In genomic region chr21:30349572-30349971, GRCh38 we compare ENCODE assay signal across 19 cellular contexts. TPM values are rescaled to one million over a fixed set of nuclear protein-coding genes. Genes with fewer than 3 reads are reported as not detected.
"Had no signal": no experiment of that assay in that cellular context is flagged by ENCODE, and none has a peak within 500 bp of the region (broad histone marks: within the 10 kb centered on the region; RNA-seq: fewer than 3 reads in every experiment).

No MANE protein-coding gene starts in this region.

- H3K4me3 ChIP-seq: adrenal gland, mucosa of descending colon, smooth muscle cell had no signal

- H3K4me3 Mint-ChIP-seq: activated CD4-positive, alpha-beta T cell treated with anti-CD3 and anti-CD28 coated beads, Interleukin-2, amount 10 ng/mL, durations not matched to agents 7 days and 5 days; activated naive CD4-positive, alpha-beta T cell treated with anti-CD3 and anti-CD28 coated beads, Interleukin-2, amount 10 ng/mL, durations not matched to agents 7 days and 5 days; central memory CD8-positive, alpha-beta T cell; dendritic cell treated with granulocyte-macrophage colony-stimulating factor and Interleukin-4, amounts not matched to agents 40 ng/mL and 50 ng/mL, for 4 days; naive thymus-derived CD8-positive, alpha-beta T cell; stimulated activated memory B cell treated with anti-CD40 and anti-IgM and Interleukin-4, amounts not matched to agents 10 μg/mL and 1 μg/mL and 100 μg/mL, for 72 hours; WTC11 had no signal

- H3K4me1 ChIP-seq: adrenal gland had no signal

- H3K27ac Mint-ChIP-seq: activated CD4-positive, alpha-beta T cell treated with anti-CD3 and anti-CD28 coated beads, Interleukin-2, amount 10 ng/mL, durations not matched to agents 7 days and 5 days; activated naive CD4-positive, alpha-beta T cell treated with anti-CD3 and anti-CD28 coated beads, Interleukin-2, amount 10 ng/mL, durations not matched to agents 7 days and 5 days; activated T-helper 2 cell treated with anti-CD3 and anti-CD28 coated beads, Interferon-gamma antibody, Interleukin-2, Interleukin-4, amounts not matched to agents 10 μg/mL and 5 μg/mL and 100 μg/mL, durations not matched to agents 14 hours and 24 hours and 36 hours; dendritic cell treated with granulocyte-macrophage colony-stimulating factor and Interleukin-4, amounts not matched to agents 40 ng/mL and 50 ng/mL, for 4 days; naive thymus-derived CD8-positive, alpha-beta T cell; progenitor cell of endocrine pancreas; stimulated activated memory B cell treated with anti-CD40 and anti-IgM and Interleukin-4, amounts not matched to agents 10 μg/mL and 1 μg/mL and 100 μg/mL, for 72 hours; type B pancreatic cell; WTC11 had no signal

- H3K9me3 Mint-ChIP-seq: activated CD4-positive, alpha-beta T cell treated with anti-CD3 and anti-CD28 coated beads, Interleukin-2, amount 10 ng/mL, durations not matched to agents 7 days and 5 days; activated naive CD4-positive, alpha-beta T cell treated with anti-CD3 and anti-CD28 coated beads, Interleukin-2, amount 10 ng/mL, durations not matched to agents 7 days and 5 days; activated T-helper 2 cell treated with anti-CD3 and anti-CD28 coated beads, Interferon-gamma antibody, Interleukin-2, Interleukin-4, amounts not matched to agents 10 μg/mL and 5 μg/mL and 100 μg/mL, durations not matched to agents 14 hours and 24 hours and 36 hours; naive thymus-derived CD8-positive, alpha-beta T cell had no signal

- H3K27me3 Mint-ChIP-seq: central memory CD8-positive, alpha-beta T cell; dendritic cell treated with granulocyte-macrophage colony-stimulating factor and Interleukin-4, amounts not matched to agents 40 ng/mL and 50 ng/mL, for 4 days; progenitor cell of endocrine pancreas; stimulated activated memory B cell treated with anti-CD40 and anti-IgM and Interleukin-4, amounts not matched to agents 10 μg/mL and 1 μg/mL and 100 μg/mL, for 72 hours had no signal

- H3K36me3 Mint-ChIP-seq: activated naive CD4-positive, alpha-beta T cell treated with anti-CD3 and anti-CD28 coated beads, Interleukin-2, amount 10 ng/mL, durations not matched to agents 7 days and 5 days; naive thymus-derived CD8-positive, alpha-beta T cell; stimulated activated memory B cell treated with anti-CD40 and anti-IgM and Interleukin-4, amounts not matched to agents 10 μg/mL and 1 μg/mL and 100 μg/mL, for 72 hours; type B pancreatic cell; WTC11 had no signal

- H3K4me1 Mint-ChIP-seq: activated CD4-positive, alpha-beta T cell treated with anti-CD3 and anti-CD28 coated beads, Interleukin-2, amount 10 ng/mL, durations not matched to agents 7 days and 5 days; activated naive CD4-positive, alpha-beta T cell treated with anti-CD3 and anti-CD28 coated beads, Interleukin-2, amount 10 ng/mL, durations not matched to agents 7 days and 5 days; central memory CD8-positive, alpha-beta T cell; naive thymus-derived CD8-positive, alpha-beta T cell; stimulated activated memory B cell treated with anti-CD40 and anti-IgM and Interleukin-4, amounts not matched to agents 10 μg/mL and 1 μg/mL and 100 μg/mL, for 72 hours had no signal

- ATAC-seq: naive thymus-derived CD8-positive, alpha-beta T cell; right cardiac atrium; stimulated activated memory B cell treated with anti-CD40 and anti-IgM and Interleukin-4, amounts not matched to agents 10 μg/mL and 1 μg/mL and 100 μg/mL, for 72 hours; WTC11 had no signal

- H3K27me3 ChIP-seq: adrenal gland had no signal

- DNase-seq: activated CD4-positive, alpha-beta T cell treated with anti-CD3 and anti-CD28 coated beads, Interleukin-2, amount 10 ng/mL, durations not matched to agents 7 days and 5 days; activated CD8-positive, alpha-beta memory T cell treated with anti-CD3 and anti-CD28 coated beads for 24 hours; activated naive CD4-positive, alpha-beta T cell treated with anti-CD3 and anti-CD28 coated beads, Interleukin-2, amount 10 ng/mL, durations not matched to agents 7 days and 5 days; adrenal gland; hypothalamus; mucosa of descending colon; naive thymus-derived CD8-positive, alpha-beta T cell; right cardiac atrium had no signal

- H3K27ac ChIP-seq: adrenal gland had no signal

- H3K36me3 ChIP-seq: adrenal gland had no signal

- H3K9me3 ChIP-seq: adrenal gland, mucosa of descending colon had no signal

RNA-seq across cellular contexts. Expression of gene KRTAP23-1, which starts 1.2 kb away (rescaled TPM):
- total RNA-seq: activated CD4-positive, alpha-beta T cell treated with anti-CD3 and anti-CD28 coated beads, Interleukin-2, amount 10 ng/mL, durations not matched to agents 7 days and 5 days; activated T-helper 2 cell treated with anti-CD3 and anti-CD28 coated beads, Interferon-gamma antibody, Interleukin-2, Interleukin-4, amounts not matched to agents 10 μg/mL and 5 μg/mL and 100 μg/mL, durations not matched to agents 14 hours and 24 hours and 36 hours; adrenal gland; lung microvascular endothelial cell; mucosa of descending colon; naive thymus-derived CD8-positive, alpha-beta T cell; progenitor cell of endocrine pancreas; right cardiac atrium; smooth muscle cell; subcutaneous adipose tissue; T-helper 1 cell treated with Interleukin-12 subunit alpha and Interleukin-12 subunit beta and Interleukin-4 antibody, amounts not matched to agents 30 ng/mL and 1 ng/mL, for 36 hours; WTC11 had no signal

RNA-seq across cellular contexts. Expression of gene KRTAP27-1, which starts 12.1 kb away (rescaled TPM):
- total RNA-seq: activated CD4-positive, alpha-beta T cell treated with anti-CD3 and anti-CD28 coated beads, Interleukin-2, amount 10 ng/mL, durations not matched to agents 7 days and 5 days; activated T-helper 2 cell treated with anti-CD3 and anti-CD28 coated beads, Interferon-gamma antibody, Interleukin-2, Interleukin-4, amounts not matched to agents 10 μg/mL and 5 μg/mL and 100 μg/mL, durations not matched to agents 14 hours and 24 hours and 36 hours; adrenal gland; lung microvascular endothelial cell; mucosa of descending colon; naive thymus-derived CD8-positive, alpha-beta T cell; progenitor cell of endocrine pancreas; right cardiac atrium; smooth muscle cell; subcutaneous adipose tissue; T-helper 1 cell treated with Interleukin-12 subunit alpha and Interleukin-12 subunit beta and Interleukin-4 antibody, amounts not matched to agents 30 ng/mL and 1 ng/mL, for 36 hours; WTC11 had no signal

RNA-seq across cellular contexts. Expression of gene KRTAP13-2, which starts 22.5 kb away (rescaled TPM):
- total RNA-seq: activated CD4-positive, alpha-beta T cell treated with anti-CD3 and anti-CD28 coated beads, Interleukin-2, amount 10 ng/mL, durations not matched to agents 7 days and 5 days; activated T-helper 2 cell treated with anti-CD3 and anti-CD28 coated beads, Interferon-gamma antibody, Interleukin-2, Interleukin-4, amounts not matched to agents 10 μg/mL and 5 μg/mL and 100 μg/mL, durations not matched to agents 14 hours and 24 hours and 36 hours; lung microvascular endothelial cell; naive thymus-derived CD8-positive, alpha-beta T cell; progenitor cell of endocrine pancreas; right cardiac atrium; smooth muscle cell; subcutaneous adipose tissue; T-helper 1 cell treated with Interleukin-12 subunit alpha and Interleukin-12 subunit beta and Interleukin-4 antibody, amounts not matched to agents 30 ng/mL and 1 ng/mL, for 36 hours; WTC11 had no signal

RNA-seq across cellular contexts. Expression of gene KRTAP26-1, which starts 29.5 kb away (rescaled TPM):
- total RNA-seq: activated CD4-positive, alpha-beta T cell treated with anti-CD3 and anti-CD28 coated beads, Interleukin-2, amount 10 ng/mL, durations not matched to agents 7 days and 5 days; activated T-helper 2 cell treated with anti-CD3 and anti-CD28 coated beads, Interferon-gamma antibody, Interleukin-2, Interleukin-4, amounts not matched to agents 10 μg/mL and 5 μg/mL and 100 μg/mL, durations not matched to agents 14 hours and 24 hours and 36 hours; adrenal gland; lung microvascular endothelial cell; mucosa of descending colon; naive thymus-derived CD8-positive, alpha-beta T cell; progenitor cell of endocrine pancreas; right cardiac atrium; smooth muscle cell; subcutaneous adipose tissue; T-helper 1 cell treated with Interleukin-12 subunit alpha and Interleukin-12 subunit beta and Interleukin-4 antibody, amounts not matched to agents 30 ng/mL and 1 ng/mL, for 36 hours; WTC11 had no signal

RNA-seq across cellular contexts. Expression of gene KRTAP13-1, which starts 46.3 kb away (rescaled TPM):
- total RNA-seq: activated CD4-positive, alpha-beta T cell treated with anti-CD3 and anti-CD28 coated beads, Interleukin-2, amount 10 ng/mL, durations not matched to agents 7 days and 5 days; activated T-helper 2 cell treated with anti-CD3 and anti-CD28 coated beads, Interferon-gamma antibody, Interleukin-2, Interleukin-4, amounts not matched to agents 10 μg/mL and 5 μg/mL and 100 μg/mL, durations not matched to agents 14 hours and 24 hours and 36 hours; adrenal gland; lung microvascular endothelial cell; mucosa of descending colon; naive thymus-derived CD8-positive, alpha-beta T cell; progenitor cell of endocrine pancreas; right cardiac atrium; smooth muscle cell; subcutaneous adipose tissue; T-helper 1 cell treated with Interleukin-12 subunit alpha and Interleukin-12 subunit beta and Interleukin-4 antibody, amounts not matched to agents 30 ng/mL and 1 ng/mL, for 36 hours; WTC11 had no signal
